ENCODE assay signal across 8 cellular contexts in genomic region chr12:89709157-89709993, GRCh38. TPM values are rescaled to one million over a fixed set of nuclear protein-coding genes. Genes with fewer than 3 reads are reported as not detected.
DNase-seq lines count a peak whose midpoint lies in the region; ATAC-seq, FAIRE-seq and TF ChIP-seq lines count a peak whose summit lies in the region.

No MANE protein-coding gene starts in this region.

- peaks cover 38% of the 10 kb centered on the region for H3K79me2 ChIP-seq in MM.1S (ENCODE audit: low read length)
- H3K79me2 ChIP-seq in neural cell (replicated peaks; ENCODE audit: insufficient read depth, low read length), result peaks cover 37% of the 10 kb centered on the region

- TF ChIP-seq EP300 in neural cell (conservative IDR thresholded peaks at IDR 0.05; ENCODE audit: poor library complexity, severe bottlenecking), result peak; percentile 67

- 0 out of 2 replicates have a peak, but pooled peaks cover 4% of the 10 kb centered on the region for H4K20me1 ChIP-seq in MM.1S (ENCODE audit: insufficient read depth, low read length)
- no peaks in the 10 kb centered on the region for H4K20me1 ChIP-seq in neural cell (ENCODE audit: insufficient read depth)

- TF ChIP-seq RAD21 in neural cell (conservative IDR thresholded peaks at IDR 0.05), result peak; percentile 56

- H3K27me3 ChIP-seq in MM.1S (replicated peaks; ENCODE audit: insufficient read depth, low read length), result 0 out of 2 replicates have a peak, but pooled peaks cover 4% of the 10 kb centered on the region
- no peaks in the 10 kb centered on the region for H3K27me3 ChIP-seq in neural cell (ENCODE audit: insufficient read depth, low read depth, low read length)

- peaks cover 0 to 7% of the 10 kb centered on the region in 2 donors for H3K9me3 Mint-ChIP-seq in stimulated activated naive CD8-positive, alpha-beta T cell treated with anti-CD3 and anti-CD28 coated beads, Interleukin-15, amount 100 ng/mL, for 72 hours

- H3K36me3 ChIP-seq in MM.1S (replicated peaks; ENCODE audit: insufficient read depth, low read length) (no peaks in the 10 kb centered on the region), neural cell (ENCODE audit: insufficient read depth, low read length) (no peaks in the 10 kb centered on the region)

- H3K27me3 Mint-ChIP-seq in stimulated activated naive CD8-positive, alpha-beta T cell treated with anti-CD3 and anti-CD28 coated beads, Interleukin-15, amount 100 ng/mL, for 72 hours, result no peaks in the 10 kb centered on the region

- H3K27ac ChIP-seq in MM.1S (ENCODE audit: low read length) (peak overlapping the region; percentile 95), neural cell (ENCODE audit: low read length) (peak overlapping the region; percentile 89)

- peak overlapping the region; percentile 94 for H3K9ac ChIP-seq in MM.1S (ENCODE audit: low read length)
- H3K9ac ChIP-seq in neural cell (ENCODE audit: low read length), result peak overlapping the region; percentile 90

- H3K4me1 ChIP-seq in MM.1S (ENCODE audit: low read length), result peaks cover 9% of the 10 kb centered on the region; the same call in 1 of the 2 replicates

- H3F3A ChIP-seq in MM.1S (ENCODE audit: insufficient read depth, low read length) (0 out of 2 replicates have a peak, but pooled peaks cover 3% of the 10 kb centered on the region), neural cell (ENCODE audit: insufficient read depth, low read length, poor library complexity, severe bottlenecking) (peaks cover 3% of the 10 kb centered on the region)

- H3K4me2 ChIP-seq in MM.1S (ENCODE audit: low read depth, low read length) (peak overlapping the region; percentile 95), neural cell (ENCODE audit: low read length) (peak overlapping the region; percentile 17)

- H3K4me1 Mint-ChIP-seq in stimulated activated naive CD8-positive, alpha-beta T cell treated with anti-CD3 and anti-CD28 coated beads, Interleukin-15, amount 100 ng/mL, for 72 hours, result peaks cover 26% of the 10 kb centered on the region

- H3K9me3 ChIP-seq in MM.1S (replicated peaks; ENCODE audit: insufficient read depth, low read length), result no peaks in the 10 kb centered on the region
- no peaks in the 10 kb centered on the region for H3K9me3 ChIP-seq in neural cell (ENCODE audit: low read length)

- DNase-seq in HCEC 1CT (peak; percentile 100), MM.1S (peak; percentile 98), SHP77 treated with DMSO at 0.1 percent for 48 hours (lab: John Stamatoyannopoulos, UW) (peak; percentile 91), activated gamma-delta T cell treated with Interleukin-2 at 50 U/mL for 16 hours (peak; percentile 99), fibroblast of villous mesenchyme (ENCODE audit: low read depth) (peak; percentile 100)
- peak; percentile 96 to 98 for DNase-seq in stimulated activated naive CD8-positive, alpha-beta T cell treated with anti-CD3 and anti-CD28 coated beads, Interleukin-15, amount 100 ng/mL, for 72 hours

- peak; percentile 85 for ATAC-seq in stimulated activated naive CD8-positive, alpha-beta T cell treated with anti-CD3 and anti-CD28 coated beads, Interleukin-15, amount 100 ng/mL, for 72 hours

- peak overlapping the region; percentile 82 for H3K4me3 ChIP-seq in MM.1S (ENCODE audit: low read length)
- H3K4me3 ChIP-seq in fibroblast of villous mesenchyme (ENCODE audit: low read depth, low read length), result peak overlapping the region; percentile 84
- H3K4me3 ChIP-seq in neural cell (ENCODE audit: low read length), result peak overlapping the region; percentile 89

- H3K9me2 ChIP-seq in MM.1S (replicated peaks; ENCODE audit: insufficient read depth, low read length) (no peaks in the 10 kb centered on the region), neural cell (ENCODE audit: insufficient read depth, low read length) (no peaks in the 10 kb centered on the region)

- peak; percentile 89 for FAIRE-seq in G401.6 (lab: Jason Lieb, UNC)

- TF ChIP-seq CTCF in MM.1S (IDR thresholded peaks at IDR 0.05; ENCODE audit: low read length), result no peak
- TF ChIP-seq CTCF in fibroblast of villous mesenchyme (IDR thresholded peaks at IDR 0.05; ENCODE audit: insufficient read depth, low read depth, low read length), result no peak
- TF ChIP-seq CTCF in neural cell (IDR thresholded peaks at IDR 0.05; ENCODE audit: poor library complexity, severe bottlenecking), result no peak

- peak overlapping the region; percentile 94 to 96 for H3K27ac Mint-ChIP-seq in stimulated activated naive CD8-positive, alpha-beta T cell treated with anti-CD3 and anti-CD28 coated beads, Interleukin-15, amount 100 ng/mL, for 72 hours

- H3K4me3 Mint-ChIP-seq in stimulated activated naive CD8-positive, alpha-beta T cell treated with anti-CD3 and anti-CD28 coated beads, Interleukin-15, amount 100 ng/mL, for 72 hours, result peak overlapping the region; percentile 88 to 92

- H2AFZ ChIP-seq in MM.1S (ENCODE audit: low read length), result peak overlapping the region; percentile 88
- peak overlapping the region; percentile 85 for H2AFZ ChIP-seq in neural cell (ENCODE audit: low read depth, low read length)

TF ChIP-seq in neural cell, 6 proteins besides CTCF, POLR2A, EP300 and RAD21:
- TF ChIP-seq POLR2AphosphoS5 (IDR thresholded peaks at IDR 0.05) (peak; percentile 92), MXI1 (conservative IDR thresholded peaks at IDR 0.05; ENCODE audit: poor library complexity, severe bottlenecking) (peak; percentile 43), TAF1 (IDR thresholded peaks at IDR 0.05; ENCODE audit: low read depth) (no peak)

RNA-seq across cellular contexts. Expression of gene ATP2B1, which starts 0.7 kb away (rescaled TPM):
- total RNA-seq in fibroblast of villous mesenchyme, result 175 and 214 TPM in 2 replicates
- 117 and 139 TPM in 2 replicates for polyA plus RNA-seq in neural cell
- polyA minus RNA-seq in neural cell, result 289 and 336 TPM in 2 replicates

Comparison
In these comparisons a context has a peak if more than half of its experiments do, and no peak if none do; other contexts are left out.
1. Peak in every context shown above with its lines: DNase-seq, ATAC-seq, H3K4me3 ChIP-seq and H3K27ac ChIP-seq.